In genomic region chr11:71452354-71453020, GRCh38 we compare ENCODE assay signal across 8 cellular contexts. TPM values are rescaled to one million over a fixed set of nuclear protein-coding genes. Genes with fewer than 3 reads are reported as not detected.
DNase-seq lines count a peak whose midpoint lies in the region; ATAC-seq and TF ChIP-seq lines count a peak whose summit lies in the region.

No MANE protein-coding gene starts in this region.

- peaks cover 68% of the 10 kb centered on the region for H3K36me3 Mint-ChIP-seq in Calu3 (ENCODE audit: insufficient read depth, unreplicated experiment)

- ATAC-seq in gastrocnemius medialis, result peak; percentile 17 to 47
- no peak for ATAC-seq in HG02610 (IDR thresholded peaks at IDR 0.05; ENCODE audit: unreplicated experiment)
- no peak for ATAC-seq in GM21723 (IDR thresholded peaks at IDR 0.05; ENCODE audit: unreplicated experiment)

- no TSS peak for BruUV-seq in Calu3 (replicated peaks; lab: Mats Ljungman, UMichigan)

- no peak for TF ChIP-seq EP300 in Ishikawa (IDR thresholded peaks at IDR 0.05; ENCODE audit: borderline replicate concordance)

- peaks cover 7% of the 10 kb centered on the region for H3K36me3 ChIP-seq in iPS DF 6.9 (ENCODE audit: control insufficient read depth, insufficient read depth, low read length)
- H3K36me3 ChIP-seq in gastrocnemius medialis, result peaks cover 0 to 30% of the 10 kb centered on the region in 2 donors

- no peak for TF ChIP-seq RAD21 in Ishikawa (IDR thresholded peaks at IDR 0.05; ENCODE audit: low read depth)

- WGBS in iPS DF 6.9 (ENCODE audit: insufficient coverage, insufficient read length), result no CpG with 5 or more reads among the region's 34 CpGs

- DNase-seq in Calu3, result peak; percentile 31
- DNase-seq in SW480 (ENCODE audit: low spot score), result peak; percentile 62
- peak; percentile 24 for DNase-seq in astrocyte of the hippocampus (ENCODE audit: low read depth, low spot score)
- DNase-seq in iPS DF 6.9 (ENCODE audit: low read depth, low spot score), result no peak
- DNase-seq in gastrocnemius medialis, result peak; percentile 23 to 37

- H3K27ac ChIP-seq in iPS DF 6.9 (ENCODE audit: low read length), result no peak overlapping the region
- peak overlapping the region; percentile 78 to 87 (median 82) for H3K27ac ChIP-seq in gastrocnemius medialis

- H3K27ac Mint-ChIP-seq in Calu3 (ENCODE audit: unreplicated experiment), result peak overlapping the region; percentile 73

- no peaks in the 10 kb centered on the region for H3K9me3 Mint-ChIP-seq in Calu3 (ENCODE audit: low read depth, unreplicated experiment)

- in situ Hi-C loops in gastrocnemius medialis (cut with MboI; ENCODE audit: low sequenced_read_pairs in 4 of 4), result no loop called here

- H3K4me3 ChIP-seq in iPS DF 6.9 (ENCODE audit: low read length) (peak overlapping the region; percentile 55; the same call in 1 of the 2 replicates), gastrocnemius medialis (peak overlapping the region; percentile 82 to 96 (median 88))

- H3K4me1 Mint-ChIP-seq in Calu3 (ENCODE audit: low read depth, unreplicated experiment), result peaks cover 28% of the 10 kb centered on the region

- H3K27me3 ChIP-seq in iPS DF 6.9 (ENCODE audit: control insufficient read depth, insufficient read depth, low read length) (no peaks in the 10 kb centered on the region), gastrocnemius medialis (no peaks in the 10 kb centered on the region)

- peak overlapping the region; percentile 96 for H3K4me3 Mint-ChIP-seq in Calu3 (ENCODE audit: low read depth, unreplicated experiment)

- no peak for TF ChIP-seq POLR2A in gastrocnemius medialis (IDR thresholded peaks at IDR 0.05)

- CTCF ChIA-PET in Calu3 (lab: Charles Lee), result interaction anchor here (0.6 to 1.4 kb wide), 7 partner anchors 21 to 1407 kb away, joined by 3 to 6 read pairs (median 5); no protein-coding TSS in a partner anchor

- H3K4me1 ChIP-seq in iPS DF 6.9 (ENCODE audit: control insufficient read depth, insufficient read depth, low read length), result no peaks in the 10 kb centered on the region
- peaks cover 26 to 31% of the 10 kb centered on the region in 2 donors for H3K4me1 ChIP-seq in gastrocnemius medialis

- no peaks in the 10 kb centered on the region for H3K27me3 Mint-ChIP-seq in Calu3 (ENCODE audit: unreplicated experiment)

- H3K9me3 ChIP-seq in iPS DF 6.9 (ENCODE audit: control insufficient read depth, insufficient read depth, low read length), result no peaks in the 10 kb centered on the region
- H3K9me3 ChIP-seq in gastrocnemius medialis, result no peaks in the 10 kb centered on the region

- TF ChIP-seq CTCF in Calu3 (IDR thresholded peaks at IDR 0.05; ENCODE audit: unreplicated experiment) (no peak), gastrocnemius medialis (IDR thresholded peaks at IDR 0.05 in 4 of 5, conservative IDR thresholded peaks at IDR 0.05 in 1 of 5) (no peak)

- intact Hi-C loops in Calu3 (cut with micrococcal nuclease; ENCODE audit: unreplicated experiment), result no loop called here
- intact Hi-C loops in gastrocnemius medialis (cut with DNase I; ENCODE audit: low total_unique reads), result loop anchor here (5.0 kb wide), 1 partner anchor 45 kb away; no protein-coding TSS in a partner anchor

TF ChIP-seq in Ishikawa, 13 proteins besides CTCF, POLR2A, EP300 and RAD21:
- TF ChIP-seq CREB1 (IDR thresholded peaks at IDR 0.05; ENCODE audit: low read depth) (no peak), ZBTB7A (IDR thresholded peaks at IDR 0.05; ENCODE audit: low read depth) (0 out of 2 replicates have a peak, but pooled peaks have one; percentile 16), TCF12 (IDR thresholded peaks at IDR 0.05; ENCODE audit: low read depth) (no peak), YY1 (IDR thresholded peaks at IDR 0.05; ENCODE audit: low read depth) (no peak), MAX (IDR thresholded peaks at IDR 0.05) (peak; percentile 66), FOXM1 (IDR thresholded peaks at IDR 0.05; ENCODE audit: borderline replicate concordance, low read depth) (no peak), TAF1 (IDR thresholded peaks at IDR 0.05; ENCODE audit: low read depth) (peak; percentile 1; the same call in 1 of the 2 replicates), CEBPB (IDR thresholded peaks at IDR 0.05) (no peak), EGR1 (IDR thresholded peaks at IDR 0.05) (peak; percentile 53), NFIC (IDR thresholded peaks at IDR 0.05) (no peak)

RNA-seq across cellular contexts. Expression of gene NADSYN1, which starts 0.5 kb away (rescaled TPM):
- total RNA-seq in Calu3 (2022) (79.7 and 91.1 TPM in 2 replicates), gastrocnemius medialis (10 to 100 TPM; 10.5 to 27.1 (median 16.0) TPM)

RNA-seq across cellular contexts. Expression of gene DHCR7, which starts 4.3 kb away (rescaled TPM):
- total RNA-seq in Calu3 (2022) (185 and 211 TPM in 2 replicates), gastrocnemius medialis (1 to 10 TPM; 2.5 to 7.3 (median 5.9) TPM)

Comparison
In these comparisons a context has a peak if more than half of its experiments do, and no peak if none do; other contexts are left out.
1. ATAC-seq: peak in gastrocnemius medialis (2 of 2); none in HG02610 (single experiment) and GM21723 (single experiment).
2. RNA of gene DHCR7, which starts 4.3 kb away (total RNA-seq): 185 to 211 TPM in Calu3; 2.5 to 7.3 TPM in gastrocnemius medialis; every median in the first group is over 10 times any median in the second.